15 cellular contexts compared by ENCODE assay signal in the genomic region with DNA sequence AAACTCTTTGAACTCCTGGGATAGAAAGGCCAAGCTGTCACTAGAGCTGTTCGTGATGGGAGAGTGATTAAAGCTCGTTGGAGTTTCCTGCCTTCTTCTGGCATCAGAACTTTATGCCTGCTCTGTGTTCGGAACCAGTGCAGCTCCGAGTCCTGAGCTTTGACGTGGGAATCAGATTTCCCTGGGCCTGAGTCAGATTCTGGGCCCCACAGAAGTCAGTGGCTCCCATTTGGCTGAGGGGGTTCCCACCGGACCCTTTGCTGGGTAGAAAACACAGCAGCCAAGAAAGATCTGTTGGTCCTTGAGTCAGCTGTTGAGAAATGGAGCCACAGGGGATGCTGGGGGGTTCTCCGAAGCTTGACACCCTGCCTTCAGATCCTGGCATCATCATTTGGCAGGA.
A peak's percentile ranks its signal among the peaks of the same experiment; 100 is the strongest.
DNase-seq lines count a peak whose midpoint lies in the region; ATAC-seq and TF ChIP-seq lines count a peak whose summit lies in the region.
"Had no signal": no experiment of that assay in that cellular context is flagged by ENCODE, and none has a peak within 500 bp of the region (broad histone marks: within the 10 kb centered on the region; RNA-seq: fewer than 3 reads in every experiment).

No MANE protein-coding gene starts in this region.

- 29 to 56% (median 32%) methylated on average over 7 of the region's 7 CpGs for WGBS in psoas muscle, 3 donors

- H3K79me2 ChIP-seq in OCI-LY7 (ENCODE audit: insufficient read depth, low read depth, low read length): no peaks in the 10 kb centered on the region

- peaks cover 8% of the 10 kb centered on the region for H3K36me3 ChIP-seq in OCI-LY7 (ENCODE audit: insufficient read depth, low read length)
- H3K36me3 ChIP-seq in effector memory CD4-positive, alpha-beta T cell (ENCODE audit: control insufficient read depth, insufficient read depth, low read length): no peaks in the 10 kb centered on the region
- H3K36me3 ChIP-seq in psoas muscle (ENCODE audit: insufficient read depth in 1 of 2, low read depth in 1 of 2): no peaks in the 10 kb centered on the region
- H3K36me3 ChIP-seq: spleen, suprapubic skin had no signal

- H3K36me3 Mint-ChIP-seq in activated CD8-positive, alpha-beta memory T cell treated with anti-CD3 and anti-CD28 coated beads, Interleukin-2, amount 10 ng/mL, durations not matched to agents 7 days and 5 days: peaks cover 47% of the 10 kb centered on the region

- H3K4me3 ChIP-seq in OCI-LY7 (ENCODE audit: low read depth, low read length, poor library complexity, severe bottlenecking): no peak overlapping the region
- H3K4me3 ChIP-seq in effector memory CD4-positive, alpha-beta T cell (ENCODE audit: insufficient read depth, low read depth, low read length, poor library complexity, severe bottlenecking): no peak overlapping the region
- no peak overlapping the region for H3K4me3 ChIP-seq in psoas muscle
- H3K4me3 ChIP-seq: K562, suprapubic skin had no signal

- H3K4me1 ChIP-seq in OCI-LY7 (ENCODE audit: insufficient read depth, low read length, poor library complexity, severe bottlenecking) (peaks cover 17% of the 10 kb centered on the region), psoas muscle (no peaks in the 10 kb centered on the region)
- peaks cover 29% of the 10 kb centered on the region for H3K4me1 ChIP-seq in effector memory CD4-positive, alpha-beta T cell (ENCODE audit: control insufficient read depth, insufficient read depth, low read length, poor library complexity, severe bottlenecking)
- H3K4me1 ChIP-seq: suprapubic skin had no signal

- H3K27ac Mint-ChIP-seq in activated CD8-positive, alpha-beta memory T cell treated with anti-CD3 and anti-CD28 coated beads, Interleukin-2, amount 10 ng/mL, durations not matched to agents 7 days and 5 days: peak overlapping the region; percentile 80

- DNase-seq in activated CD8-positive, alpha-beta memory T cell treated with anti-CD3 and anti-CD28 coated beads, Interleukin-2, amount 10 ng/mL, durations not matched to agents 7 days and 5 days: no peak
- DNase-seq in activated CD8-positive, alpha-beta memory T cell treated with anti-CD3 and anti-CD28 coated beads for 24 hours: no peak
- DNase-seq in OCI-LY7 (ENCODE audit: low spot score) (no peak), psoas muscle (peak; percentile 35 to 78), NCI-H82 treated with DMSO at 0.1 percent for 48 hours (lab: John Stamatoyannopoulos, UW; ENCODE audit: unreplicated experiment) (no peak)
- DNase-seq in effector memory CD4-positive, alpha-beta T cell: no peak
- DNase-seq: H7, NCI-H1436 treated with DMSO at 0.1 percent for 48 hours, NCI-H510A, occipital lobe, spleen had no signal

- peaks cover 8% of the 10 kb centered on the region for H3K9me3 Mint-ChIP-seq in activated CD8-positive, alpha-beta memory T cell treated with anti-CD3 and anti-CD28 coated beads, Interleukin-2, amount 10 ng/mL, durations not matched to agents 7 days and 5 days (ENCODE audit: low read depth)

- intact Hi-C loops in OCI-LY7 (cut with micrococcal nuclease; ENCODE audit: unreplicated experiment) (no loop called here), psoas muscle (cut with DNase I) (no loop called here)

- H3K27me3 Mint-ChIP-seq in activated CD8-positive, alpha-beta memory T cell treated with anti-CD3 and anti-CD28 coated beads, Interleukin-2, amount 10 ng/mL, durations not matched to agents 7 days and 5 days: no peaks in the 10 kb centered on the region

- CTCF ChIA-PET in activated CD8-positive, alpha-beta memory T cell treated with anti-CD3 and anti-CD28 coated beads, Interleukin-2, amount 10 ng/mL, durations not matched to agents 7 days and 5 days (lab: Charles Lee): interaction anchor here (0.9 to 1.4 kb wide), 5 partner anchors 9 to 313 kb away, joined by 3 to 5 read pairs (median 3); no protein-coding TSS in a partner anchor
- CTCF ChIA-PET in OCI-LY7 (lab: Charles Lee; ENCODE audit: unreplicated experiment): no interaction called here

- H3K27ac ChIP-seq in OCI-LY7 (ENCODE audit: low read depth, low read length, poor library complexity, severe bottlenecking): no peak overlapping the region
- peak overlapping the region; percentile 30 for H3K27ac ChIP-seq in effector memory CD4-positive, alpha-beta T cell (ENCODE audit: insufficient read depth, low read length, poor library complexity, severe bottlenecking)
- no peak overlapping the region for H3K27ac ChIP-seq in psoas muscle
- H3K27ac ChIP-seq: suprapubic skin had no signal

- no peaks in the 10 kb centered on the region for H4K20me1 ChIP-seq in OCI-LY7 (ENCODE audit: insufficient read depth, low read length)

- no TSS peak for BruUV-seq in OCI-LY7 (replicated peaks; lab: Mats Ljungman, UMichigan)

- no peak overlapping the region for H2AFZ ChIP-seq in OCI-LY7 (ENCODE audit: low read length)

- ATAC-seq in activated CD8-positive, alpha-beta memory T cell treated with anti-CD3 and anti-CD28 coated beads, Interleukin-2, amount 10 ng/mL, durations not matched to agents 7 days and 5 days: no peak
- ATAC-seq in psoas muscle: peak in 3 of 4 donors; percentile 23 to 55 (median 50)
- ATAC-seq in GM18873 (IDR thresholded peaks at IDR 0.05; ENCODE audit: low FRiP score, unreplicated experiment): no peak
- ATAC-seq in GM18511 (IDR thresholded peaks at IDR 0.05; ENCODE audit: unreplicated experiment): no peak
- ATAC-seq: K562 had no signal

- H3K27me3 ChIP-seq in effector memory CD4-positive, alpha-beta T cell (replicated peaks; ENCODE audit: control insufficient read depth, insufficient read depth, low read length, poor library complexity, severe bottlenecking): no peaks in the 10 kb centered on the region
- H3K27me3 ChIP-seq in psoas muscle (ENCODE audit: insufficient read depth in 3 of 3, low read length in 2 of 3): peaks cover 0 to 2% (median 0%) of the 10 kb centered on the region in 3 donors
- H3K27me3 ChIP-seq: spleen, suprapubic skin had no signal

- no peak for TF ChIP-seq CTCF in OCI-LY7 (conservative IDR thresholded peaks at IDR 0.05; ENCODE audit: low read length)
- no peak for TF ChIP-seq CTCF in psoas muscle (IDR thresholded peaks at IDR 0.05)

- H3K4me2 ChIP-seq in OCI-LY7 (ENCODE audit: low read length): 0 out of 2 replicates have a peak overlapping the region, but pooled peaks have one; percentile 45

- POLR2A ChIA-PET in OCI-LY7 (lab: Charles Lee): interaction anchor here (0.7 kb wide), 1 partner anchor 38 kb away, joined by 3 read pairs; no protein-coding TSS in a partner anchor

- H3K4me1 Mint-ChIP-seq in activated CD8-positive, alpha-beta memory T cell treated with anti-CD3 and anti-CD28 coated beads, Interleukin-2, amount 10 ng/mL, durations not matched to agents 7 days and 5 days: peaks cover 78% of the 10 kb centered on the region

- H3K4me3 Mint-ChIP-seq in activated CD8-positive, alpha-beta memory T cell treated with anti-CD3 and anti-CD28 coated beads, Interleukin-2, amount 10 ng/mL, durations not matched to agents 7 days and 5 days: no peak overlapping the region

- no peaks in the 10 kb centered on the region for H3K9me2 ChIP-seq in OCI-LY7 (ENCODE audit: insufficient read depth, low read length)

- H3K9me3 ChIP-seq in OCI-LY7 (ENCODE audit: low read length) (no peaks in the 10 kb centered on the region), psoas muscle (peaks cover 5% of the 10 kb centered on the region)
- H3K9me3 ChIP-seq in effector memory CD4-positive, alpha-beta T cell (ENCODE audit: control insufficient read depth, low read length): no peaks in the 10 kb centered on the region
- H3K9me3 ChIP-seq: spleen, suprapubic skin had no signal

Comparison
In these comparisons a context has a peak if more than half of its experiments do, and no peak if none do; other contexts are left out.
1. ATAC-seq: peak in psoas muscle (3 of 4); none in activated CD8-positive, alpha-beta memory T cell treated with anti-CD3 and anti-CD28 coated beads, Interleukin-2, amount 10 ng/mL, durations not matched to agents 7 days and 5 days (single experiment), GM18873 (single experiment) and GM18511 (single experiment).
2. DNase-seq: peak in psoas muscle (2 of 2); none in activated CD8-positive, alpha-beta memory T cell treated with anti-CD3 and anti-CD28 coated beads, Interleukin-2, amount 10 ng/mL, durations not matched to agents 7 days and 5 days (single experiment), activated CD8-positive, alpha-beta memory T cell treated with anti-CD3 and anti-CD28 coated beads for 24 hours (single experiment), OCI-LY7 (single experiment), effector memory CD4-positive, alpha-beta T cell (0 of 3) and NCI-H82 treated with DMSO at 0.1 percent for 48 hours (single experiment).